Comparison of ENCODE assay signal across 8 cellular contexts in genomic region chr9:8486095-8486494, GRCh38.
DNase-seq lines count a peak whose midpoint lies in the region; ATAC-seq lines count a peak whose summit lies in the region.

No MANE protein-coding gene starts in this region.

- H3K9me3 ChIP-seq in iPS DF 6.9 (ENCODE audit: control insufficient read depth, insufficient read depth, low read length): no peaks in the 10 kb centered on the region

- H3K27me3 ChIP-seq in iPS DF 6.9 (ENCODE audit: control insufficient read depth, insufficient read depth, low read length): no peaks in the 10 kb centered on the region

- ATAC-seq in GM19324 (IDR thresholded peaks at IDR 0.05; ENCODE audit: low FRiP score, unreplicated experiment) (no peak), GM19035 (IDR thresholded peaks at IDR 0.05; ENCODE audit: unreplicated experiment) (no peak)

- no peaks in the 10 kb centered on the region for H3K36me3 ChIP-seq in iPS DF 6.9 (ENCODE audit: control insufficient read depth, insufficient read depth, low read length)

- H3K4me3 ChIP-seq in iPS DF 6.9 (ENCODE audit: low read length): no peak overlapping the region

- WGBS in iPS DF 6.9 (ENCODE audit: insufficient coverage, insufficient read length): no CpG with 5 or more reads among the region's 6 CpGs

- no peak overlapping the region for H3K27ac ChIP-seq in iPS DF 6.9 (ENCODE audit: low read length)

- DNase-seq in stimulated activated CD4-positive, alpha-beta T cell treated with anti-CD3 and anti-CD28 coated beads, Interleukin-15, amount 100 ng/mL, for 24 hours: peak; percentile 4
- DNase-seq in stimulated activated CD4-positive, alpha-beta T cell treated with anti-CD3 and anti-CD28 coated beads, Interleukin-4, amount 100 ng/mL, for 24 hours: no peak
- DNase-seq in amniotic epithelial cell (ENCODE audit: low read depth) (peak; percentile 1), iPS DF 6.9 (ENCODE audit: low read depth, low spot score) (peak; percentile 35), NK-92 (lab: John Stamatoyannopoulos, UW; ENCODE audit: unreplicated experiment) (no peak)
- DNase-seq in activated CD8-positive, alpha-beta memory T cell treated with anti-CD3 and anti-CD28 coated beads, Interleukin-2, amount 50 U/mL, for 48 hours: no peak

- H3K4me1 ChIP-seq in iPS DF 6.9 (ENCODE audit: control insufficient read depth, insufficient read depth, low read length): no peaks in the 10 kb centered on the region

Comparison
In these comparisons a context has a peak if more than half of its experiments do, and no peak if none do; other contexts are left out.
1. DNase-seq: peak in stimulated activated CD4-positive, alpha-beta T cell treated with anti-CD3 and anti-CD28 coated beads, Interleukin-15, amount 100 ng/mL, for 24 hours (single experiment), amniotic epithelial cell (single experiment) and iPS DF 6.9 (single experiment); none in stimulated activated CD4-positive, alpha-beta T cell treated with anti-CD3 and anti-CD28 coated beads, Interleukin-4, amount 100 ng/mL, for 24 hours (single experiment), NK-92 (single experiment) and activated CD8-positive, alpha-beta memory T cell treated with anti-CD3 and anti-CD28 coated beads, Interleukin-2, amount 50 U/mL, for 48 hours (single experiment).